8 cellular contexts compared by ENCODE assay signal in genomic region chr21:43361493-43362296, GRCh38.
A peak's percentile ranks its signal among the peaks of the same experiment; 100 is the strongest.
DNase-seq lines count a peak whose midpoint lies in the region; ATAC-seq and TF ChIP-seq lines count a peak whose summit lies in the region.

No MANE protein-coding gene starts in this region.

- H3K4me3 ChIP-seq in psoas muscle = peak overlapping the region; percentile 57

- H3K4me3 Mint-ChIP-seq in activated CD8-positive, alpha-beta T cell treated with anti-CD3 and anti-CD28 coated beads, Interleukin-2, amount 10 ng/mL, durations not matched to agents 7 days and 5 days = peak overlapping the region; percentile 77

- peak; percentile 49 for ATAC-seq in HG03442 (IDR thresholded peaks at IDR 0.05; ENCODE audit: unreplicated experiment)
- peak; percentile 74 for ATAC-seq in activated CD8-positive, alpha-beta T cell treated with anti-CD3 and anti-CD28 coated beads, Interleukin-2, amount 10 ng/mL, durations not matched to agents 7 days and 5 days
- ATAC-seq in esophagus mucosa = peak; percentile 84
- ATAC-seq in psoas muscle = peak; percentile 87 to 92 (median 90)

- no peak for TF ChIP-seq CTCF in psoas muscle (IDR thresholded peaks at IDR 0.05)

- no peaks in the 10 kb centered on the region for H3K36me3 ChIP-seq in psoas muscle (ENCODE audit: insufficient read depth in 1 of 2, low read depth in 1 of 2)

- DNase-seq in activated CD8-positive, alpha-beta T cell treated with anti-CD3 and anti-CD28 coated beads, Interleukin-2, amount 10 ng/mL, durations not matched to agents 7 days and 5 days = peak; percentile 83
- peak; percentile 61 to 80 for DNase-seq in psoas muscle
- DNase-seq in HT-29 (ENCODE audit: low spot score) = no peak
- no peak for DNase-seq in HEK293T (ENCODE audit: extremely low spot score)
- DNase-seq in NCI-H2081 treated with DMSO at 0.1 percent for 48 hours (lab: John Stamatoyannopoulos, UW) = no peak

- intact Hi-C loops in psoas muscle (cut with DNase I) = no loop called here

- H3K27ac Mint-ChIP-seq in activated CD8-positive, alpha-beta T cell treated with anti-CD3 and anti-CD28 coated beads, Interleukin-2, amount 10 ng/mL, durations not matched to agents 7 days and 5 days = peak overlapping the region; percentile 98

- peak; percentile 30 for TF ChIP-seq POLR2A in GM18526 (IDR thresholded peaks at IDR 0.05; ENCODE audit: extremely low read depth, insufficient read length)

- POLR2A ChIA-PET in activated CD8-positive, alpha-beta T cell treated with anti-CD3 and anti-CD28 coated beads, Interleukin-2, amount 10 ng/mL, durations not matched to agents 7 days and 5 days (lab: Charles Lee) = interaction anchor here (1.2 to 1.5 kb wide), 2 partner anchors 8 to 46 kb away, joined by 6 to 8 read pairs; no protein-coding TSS in a partner anchor
- POLR2A ChIA-PET in HEK293T (lab: Yijun Ruan, JAX) = no interaction called here

- no peaks in the 10 kb centered on the region for H3K9me3 ChIP-seq in psoas muscle

- H3K27me3 ChIP-seq in psoas muscle (ENCODE audit: insufficient read depth in 3 of 3, low read length in 2 of 3) = peaks cover 0 to 9% (median 2%) of the 10 kb centered on the region in 3 donors

- H3K4me1 Mint-ChIP-seq in activated CD8-positive, alpha-beta T cell treated with anti-CD3 and anti-CD28 coated beads, Interleukin-2, amount 10 ng/mL, durations not matched to agents 7 days and 5 days (ENCODE audit: low read depth) = peaks cover 44% of the 10 kb centered on the region

- H3K27ac ChIP-seq in psoas muscle = peak overlapping the region; percentile 91

- H3K36me3 Mint-ChIP-seq in activated CD8-positive, alpha-beta T cell treated with anti-CD3 and anti-CD28 coated beads, Interleukin-2, amount 10 ng/mL, durations not matched to agents 7 days and 5 days (ENCODE audit: low read depth) = peaks cover 6% of the 10 kb centered on the region

- H3K27me3 Mint-ChIP-seq in activated CD8-positive, alpha-beta T cell treated with anti-CD3 and anti-CD28 coated beads, Interleukin-2, amount 10 ng/mL, durations not matched to agents 7 days and 5 days (ENCODE audit: low read depth) = no peaks in the 10 kb centered on the region

- no peaks in the 10 kb centered on the region for H3K9me3 Mint-ChIP-seq in activated CD8-positive, alpha-beta T cell treated with anti-CD3 and anti-CD28 coated beads, Interleukin-2, amount 10 ng/mL, durations not matched to agents 7 days and 5 days (ENCODE audit: insufficient read depth)

- 8 to 22% (median 12%) methylated on average over 35 of the region's 35 CpGs for WGBS in psoas muscle, 3 donors

- H3K4me1 ChIP-seq in psoas muscle = peaks cover 15% of the 10 kb centered on the region

- CTCF ChIA-PET in activated CD8-positive, alpha-beta T cell treated with anti-CD3 and anti-CD28 coated beads, Interleukin-2, amount 10 ng/mL, durations not matched to agents 7 days and 5 days (lab: Charles Lee) = interaction anchor here (1.6 kb wide), 1 partner anchor 46 kb away, joined by 5 read pairs; no protein-coding TSS in a partner anchor
- CTCF ChIA-PET in HEK293T (lab: Yijun Ruan, JAX) = interaction anchor here (0.6 kb wide), 1 partner anchor 62 kb away, joined by 4 read pairs; no protein-coding TSS in a partner anchor

TF ChIP-seq in HEK293T, 16 proteins besides CTCF, POLR2A, EP300 and RAD21:
- TF ChIP-seq CTBP1 (IDR thresholded peaks at IDR 0.05; ENCODE audit: borderline replicate concordance) (no peak), TARDBP (IDR thresholded peaks at IDR 0.05) (no peak), FOXK2 (IDR thresholded peaks at IDR 0.05) (no peak), ZNF384 (IDR thresholded peaks at IDR 0.05) (no peak), HDGF (IDR thresholded peaks at IDR 0.05; ENCODE audit: borderline replicate concordance) (no peak), BHLHE40 (IDR thresholded peaks at IDR 0.05; ENCODE audit: borderline replicate concordance) (no peak), SUZ12 (IDR thresholded peaks at IDR 0.05) (no peak), FOXM1 (IDR thresholded peaks at IDR 0.05; ENCODE audit: borderline replicate concordance) (no peak), PKNOX1 (IDR thresholded peaks at IDR 0.05) (no peak), ARNT (IDR thresholded peaks at IDR 0.05) (no peak), SP1 (IDR thresholded peaks at IDR 0.05) (no peak), LEF1 (IDR thresholded peaks at IDR 0.05; ENCODE audit: borderline replicate concordance) (no peak), FOXA1 (IDR thresholded peaks at IDR 0.05) (no peak)

Comparison
In these comparisons a context has a peak if more than half of its experiments do, and no peak if none do; other contexts are left out.
1. DNase-seq: peak in activated CD8-positive, alpha-beta T cell treated with anti-CD3 and anti-CD28 coated beads, Interleukin-2, amount 10 ng/mL, durations not matched to agents 7 days and 5 days (single experiment) and psoas muscle (2 of 2); none in HT-29 (single experiment), HEK293T (single experiment) and NCI-H2081 treated with DMSO at 0.1 percent for 48 hours (single experiment).
2. Peak in every context shown above with its lines, with median percentiles within 50 percentile points of each other: ATAC-seq.